ENCODE assay signal across 8 cellular contexts in the genomic region with DNA sequence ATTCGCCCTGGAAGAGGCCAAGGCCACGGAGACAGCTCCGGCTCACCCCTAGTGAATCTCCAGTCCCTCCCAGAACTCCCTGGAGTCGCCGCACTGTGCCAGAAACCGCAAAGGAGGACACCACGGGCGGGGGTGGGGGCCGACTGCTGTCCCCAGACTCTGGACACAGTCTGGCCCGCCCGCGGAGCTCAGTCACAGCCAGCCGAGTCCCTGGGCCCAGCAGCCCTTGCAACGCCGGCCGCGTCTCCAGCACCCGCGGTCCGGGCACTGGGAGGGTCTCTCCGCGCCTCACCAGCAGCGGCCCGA. TPM values are rescaled to one million over a fixed set of nuclear protein-coding genes. Genes with fewer than 3 reads are reported as not detected.
DNase-seq lines count a peak whose midpoint lies in the region; ATAC-seq, FAIRE-seq and TF ChIP-seq lines count a peak whose summit lies in the region.

No MANE protein-coding gene starts in this region.

- H3K79me2 ChIP-seq in PC-9 (ENCODE audit: low read depth): peaks cover 22% of the 10 kb centered on the region

- no peaks in the 10 kb centered on the region for H3K9me3 Mint-ChIP-seq in memory B cell
- no peaks in the 10 kb centered on the region for H3K9me3 Mint-ChIP-seq in type B pancreatic cell

- H3K4me3 Mint-ChIP-seq in memory B cell (peak overlapping the region; percentile 80), type B pancreatic cell (peak overlapping the region; percentile 86)

- no peak for ATAC-seq in memory B cell (ENCODE audit: low read depth)
- no peak for ATAC-seq in GM18870 (IDR thresholded peaks at IDR 0.05; ENCODE audit: unreplicated experiment)

- TF ChIP-seq CTCF in PC-9 (conservative IDR thresholded peaks at IDR 0.05) (no peak), colonic mucosa (IDR thresholded peaks at IDR 0.05) (no peak), type B pancreatic cell (conservative IDR thresholded peaks at IDR 0.05) (no peak)

- peak overlapping the region; percentile 30; the same call in 1 of the 2 replicates for H3K27ac ChIP-seq in PC-9
- H3K27ac ChIP-seq in colonic mucosa: peak overlapping the region; percentile 96

- DNase-seq in CD1c-positive myeloid dendritic cell (ENCODE audit: extremely low spot score): peak; percentile 21
- no peak for DNase-seq in H54 (ENCODE audit: insufficient read length, low spot score)
- peak in 1 of 2 experiments; percentile 26 for DNase-seq in PC-9
- peak; percentile 54 for DNase-seq in colonic mucosa
- peak in 1 of 2 donors; percentile 21 for DNase-seq in memory B cell (ENCODE audit: low spot score in 2 of 2)
- no peak for DNase-seq in type B pancreatic cell (ENCODE audit: extremely low spot score, unreplicated experiment)
- no peak for DNase-seq in NCI-H187 (lab: John Stamatoyannopoulos, UW)

- peak overlapping the region; percentile 68 for H3K27ac Mint-ChIP-seq in memory B cell
- peak overlapping the region; percentile 77 for H3K27ac Mint-ChIP-seq in type B pancreatic cell

- intact Hi-C loops in PC-9 (cut with micrococcal nuclease; ENCODE audit: unreplicated experiment) (no loop called here), colonic mucosa (cut with DNase I) (no loop called here)

- CTCF ChIA-PET in PC-9 (lab: Charles Lee): interaction anchor here (0.7 kb wide), 1 partner anchor 10 kb away, joined by 3 read pairs; no protein-coding TSS in a partner anchor

- H3K9me3 ChIP-seq in PC-9 (ENCODE audit: insufficient read depth, low read depth) (no peaks in the 10 kb centered on the region), colonic mucosa (no peaks in the 10 kb centered on the region)

- peak overlapping the region; percentile 97 for H2AFZ ChIP-seq in PC-9

- no peaks in the 10 kb centered on the region for H4K20me1 ChIP-seq in PC-9 (ENCODE audit: insufficient read depth)

- peaks cover 2% of the 10 kb centered on the region for H3K36me3 Mint-ChIP-seq in memory B cell
- peaks cover 4% of the 10 kb centered on the region for H3K36me3 Mint-ChIP-seq in type B pancreatic cell

- TF ChIP-seq POLR2A in H54 (IDR thresholded peaks at IDR 0.05; ENCODE audit: low read depth, low read length): peak; percentile 15; the same call in 1 of the 2 replicates

- H3K27me3 Mint-ChIP-seq in memory B cell: no peaks in the 10 kb centered on the region
- H3K27me3 Mint-ChIP-seq in type B pancreatic cell: no peaks in the 10 kb centered on the region

- no peaks in the 10 kb centered on the region for H3K9me2 ChIP-seq in PC-9 (ENCODE audit: insufficient read depth)

- H3K27me3 ChIP-seq in PC-9 (ENCODE audit: insufficient read depth, low read depth) (no peaks in the 10 kb centered on the region), colonic mucosa (no peaks in the 10 kb centered on the region)

- peak overlapping the region; percentile 71 to 96 for H3K9ac ChIP-seq in colonic mucosa (ENCODE audit: low read depth in 2 of 2, low read length in 2 of 2)

- H3K4me3 ChIP-seq in PC-9: peak overlapping the region; percentile 87
- peak overlapping the region; percentile 98 for H3K4me3 ChIP-seq in colonic mucosa

- H3K4me2 ChIP-seq in PC-9: peak overlapping the region; percentile 95

- peaks cover 33% of the 10 kb centered on the region for H3F3A ChIP-seq in PC-9 (ENCODE audit: insufficient read depth, low read depth)

- H3K36me3 ChIP-seq in PC-9 (ENCODE audit: low read depth) (0 out of 2 replicates have a peak, but pooled peaks cover 6% of the 10 kb centered on the region), colonic mucosa (no peaks in the 10 kb centered on the region)

- no peak for FAIRE-seq in H54 (lab: Jason Lieb, UNC)

- POLR2A ChIA-PET in PC-9 (lab: Charles Lee; ENCODE audit: unreplicated experiment): interaction anchor here (0.6 to 0.9 kb wide), 2 partner anchors 49 to 391 kb away, joined by 3 to 6 read pairs; a partner anchor contains a TSS

- no TSS peak for BruUV-seq in PC-9 (replicated peaks; lab: Mats Ljungman, UMichigan)

- peaks cover 24% of the 10 kb centered on the region for H3K4me1 Mint-ChIP-seq in memory B cell
- H3K4me1 Mint-ChIP-seq in type B pancreatic cell (ENCODE audit: unreplicated experiment): peaks cover 17% of the 10 kb centered on the region

- H3K4me1 ChIP-seq in PC-9 (replicated peaks; ENCODE audit: insufficient read depth): 0 out of 2 replicates have a peak, but pooled peaks cover 23% of the 10 kb centered on the region
- peaks cover 6% of the 10 kb centered on the region for H3K4me1 ChIP-seq in colonic mucosa

RNA-seq across cellular contexts. Expression of a gene that starts 0.5 kb away (rescaled TPM):
- total RNA-seq in PC-9 (2021) (25.9 and 31.3 TPM in 2 replicates), colonic mucosa (10 to 100 TPM; 23.3 to 40.3 TPM), type B pancreatic cell (ENCODE audit: low replicate concordance) (34.4 and 35.9 TPM in 2 replicates)

RNA-seq across cellular contexts. Expression of a gene that starts 5.9 kb away (rescaled TPM):
- total RNA-seq in PC-9 (2021) (42.9 and 53.7 TPM in 2 replicates), colonic mucosa (10 to 100 TPM; 38.5 to 49.7 TPM), type B pancreatic cell (ENCODE audit: low replicate concordance) (35.1 and 55.1 TPM in 2 replicates)

RNA-seq across cellular contexts. Expression of a gene that starts 17.9 kb away (rescaled TPM):
- total RNA-seq in PC-9 (2021): 0.57 TPM in 1 of 2 replicates, not detected in the other
- total RNA-seq in colonic mucosa: under 1 TPM in 1 of 2 donors, not detected in 1; 0.96 TPM
- 0.26 and 0.39 TPM in 2 replicates for total RNA-seq in type B pancreatic cell (ENCODE audit: low replicate concordance)

RNA-seq across cellular contexts. Expression of a gene that starts 35.3 kb away (rescaled TPM):
- total RNA-seq in PC-9 (2021) (77.0 and 77.6 TPM in 2 replicates), colonic mucosa (10 to 100 TPM; 43.7 to 54.5 TPM), type B pancreatic cell (ENCODE audit: low replicate concordance) (54.1 and 67.5 TPM in 2 replicates)

RNA-seq across cellular contexts. Expression of a gene that starts 35.6 kb away (rescaled TPM):
- total RNA-seq in PC-9 (2021): 104 and 122 TPM in 2 replicates
- total RNA-seq in colonic mucosa: 10 to 100 TPM; 62.4 to 73.9 TPM
- 96.4 and 104 TPM in 2 replicates for total RNA-seq in type B pancreatic cell (ENCODE audit: low replicate concordance)

Comparison
In these comparisons a context has a peak if more than half of its experiments do, and no peak if none do; other contexts are left out.
1. DNase-seq: peak in CD1c-positive myeloid dendritic cell (single experiment) and colonic mucosa (single experiment); none in H54 (single experiment), type B pancreatic cell (single experiment) and NCI-H187 (0 of 2).